Comparison of ENCODE assay signal across 1 cellular context in the genomic region with DNA sequence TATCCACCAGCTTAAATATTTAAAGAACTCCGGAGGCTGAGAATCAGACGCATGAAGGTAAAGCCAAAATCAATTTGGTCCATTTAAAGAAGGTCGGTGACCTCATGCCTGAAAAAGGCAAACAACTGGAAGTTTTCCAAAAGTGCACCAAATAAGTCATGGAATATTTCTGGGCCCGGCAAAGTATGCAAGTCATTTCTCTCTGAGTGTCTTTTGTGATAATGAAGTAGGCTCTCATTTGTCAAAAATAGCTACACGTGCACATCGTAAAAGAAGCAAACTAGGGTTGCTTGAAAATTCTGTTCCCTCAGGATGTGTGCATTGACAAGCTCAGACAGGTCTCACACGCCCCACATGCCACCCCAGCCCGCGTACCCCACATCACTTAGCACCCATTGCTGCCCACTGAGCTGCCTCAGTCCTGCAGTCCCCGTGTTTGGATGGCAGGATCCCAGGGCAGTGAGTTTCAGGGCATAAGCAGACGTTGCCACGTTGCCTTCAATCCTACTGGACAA.
TF ChIP-seq lines count a peak whose summit lies in the region.

No MANE protein-coding gene starts in this region.

TF ChIP-seq in HepG2, 621 proteins besides CTCF, POLR2A, EP300 and RAD21 (continues in another document):
- TF ChIP-seq, protein P1, sequence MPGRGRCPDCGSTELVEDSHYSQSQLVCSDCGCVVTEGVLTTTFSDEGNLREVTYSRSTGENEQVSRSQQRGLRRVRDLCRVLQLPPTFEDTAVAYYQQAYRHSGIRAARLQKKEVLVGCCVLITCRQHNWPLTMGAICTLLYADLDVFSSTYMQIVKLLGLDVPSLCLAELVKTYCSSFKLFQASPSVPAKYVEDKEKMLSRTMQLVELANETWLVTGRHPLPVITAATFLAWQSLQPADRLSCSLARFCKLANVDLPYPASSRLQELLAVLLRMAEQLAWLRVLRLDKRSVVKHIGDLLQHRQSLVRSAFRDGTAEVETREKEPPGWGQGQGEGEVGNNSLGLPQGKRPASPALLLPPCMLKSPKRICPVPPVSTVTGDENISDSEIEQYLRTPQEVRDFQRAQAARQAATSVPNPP (CRISPR knock-in tag; IDR thresholded peaks at IDR 0.05) = 0 out of 2 replicates have a peak, but pooled peaks have one; percentile 64
- TF ChIP-seq, protein P2, sequence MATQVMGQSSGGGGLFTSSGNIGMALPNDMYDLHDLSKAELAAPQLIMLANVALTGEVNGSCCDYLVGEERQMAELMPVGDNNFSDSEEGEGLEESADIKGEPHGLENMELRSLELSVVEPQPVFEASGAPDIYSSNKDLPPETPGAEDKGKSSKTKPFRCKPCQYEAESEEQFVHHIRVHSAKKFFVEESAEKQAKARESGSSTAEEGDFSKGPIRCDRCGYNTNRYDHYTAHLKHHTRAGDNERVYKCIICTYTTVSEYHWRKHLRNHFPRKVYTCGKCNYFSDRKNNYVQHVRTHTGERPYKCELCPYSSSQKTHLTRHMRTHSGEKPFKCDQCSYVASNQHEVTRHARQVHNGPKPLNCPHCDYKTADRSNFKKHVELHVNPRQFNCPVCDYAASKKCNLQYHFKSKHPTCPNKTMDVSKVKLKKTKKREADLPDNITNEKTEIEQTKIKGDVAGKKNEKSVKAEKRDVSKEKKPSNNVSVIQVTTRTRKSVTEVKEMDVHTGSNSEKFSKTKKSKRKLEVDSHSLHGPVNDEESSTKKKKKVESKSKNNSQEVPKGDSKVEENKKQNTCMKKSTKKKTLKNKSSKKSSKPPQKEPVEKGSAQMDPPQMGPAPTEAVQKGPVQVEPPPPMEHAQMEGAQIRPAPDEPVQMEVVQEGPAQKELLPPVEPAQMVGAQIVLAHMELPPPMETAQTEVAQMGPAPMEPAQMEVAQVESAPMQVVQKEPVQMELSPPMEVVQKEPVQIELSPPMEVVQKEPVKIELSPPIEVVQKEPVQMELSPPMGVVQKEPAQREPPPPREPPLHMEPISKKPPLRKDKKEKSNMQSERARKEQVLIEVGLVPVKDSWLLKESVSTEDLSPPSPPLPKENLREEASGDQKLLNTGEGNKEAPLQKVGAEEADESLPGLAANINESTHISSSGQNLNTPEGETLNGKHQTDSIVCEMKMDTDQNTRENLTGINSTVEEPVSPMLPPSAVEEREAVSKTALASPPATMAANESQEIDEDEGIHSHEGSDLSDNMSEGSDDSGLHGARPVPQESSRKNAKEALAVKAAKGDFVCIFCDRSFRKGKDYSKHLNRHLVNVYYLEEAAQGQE (IDR thresholded peaks at IDR 0.05; ENCODE audit: borderline replicate concordance in 1 of 2, low read depth in 1 of 2, low read length in 2 of 2) = peak in 1 of 2 experiments; percentile 24; a peak in 1 of 4 replicates
- TF ChIP-seq DMAP1 (CRISPR knock-in tag; IDR thresholded peaks at IDR 0.05) = peak; percentile 73; the same call in 1 of the 2 replicates
- TF ChIP-seq, protein P3, sequence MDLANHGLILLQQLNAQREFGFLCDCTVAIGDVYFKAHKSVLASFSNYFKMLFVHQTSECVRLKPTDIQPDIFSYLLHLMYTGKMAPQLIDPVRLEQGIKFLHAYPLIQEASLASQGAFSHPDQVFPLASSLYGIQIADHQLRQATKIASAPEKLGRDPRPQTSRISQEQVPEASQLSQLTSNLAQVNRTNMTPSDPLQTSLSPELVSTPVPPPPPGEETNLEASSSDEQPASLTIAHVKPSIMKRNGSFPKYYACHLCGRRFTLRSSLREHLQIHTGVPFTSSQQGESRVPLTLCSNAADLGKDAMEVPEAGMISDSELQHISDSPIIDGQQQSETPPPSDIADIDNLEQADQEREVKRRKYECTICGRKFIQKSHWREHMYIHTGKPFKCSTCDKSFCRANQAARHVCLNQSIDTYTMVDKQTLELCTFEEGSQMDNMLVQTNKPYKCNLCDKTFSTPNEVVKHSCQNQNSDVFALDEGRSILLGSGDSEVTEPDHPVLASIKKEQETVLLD (CRISPR knock-in tag; IDR thresholded peaks at IDR 0.05; ENCODE audit: low read depth) = no peak
- TF ChIP-seq, protein P4, sequence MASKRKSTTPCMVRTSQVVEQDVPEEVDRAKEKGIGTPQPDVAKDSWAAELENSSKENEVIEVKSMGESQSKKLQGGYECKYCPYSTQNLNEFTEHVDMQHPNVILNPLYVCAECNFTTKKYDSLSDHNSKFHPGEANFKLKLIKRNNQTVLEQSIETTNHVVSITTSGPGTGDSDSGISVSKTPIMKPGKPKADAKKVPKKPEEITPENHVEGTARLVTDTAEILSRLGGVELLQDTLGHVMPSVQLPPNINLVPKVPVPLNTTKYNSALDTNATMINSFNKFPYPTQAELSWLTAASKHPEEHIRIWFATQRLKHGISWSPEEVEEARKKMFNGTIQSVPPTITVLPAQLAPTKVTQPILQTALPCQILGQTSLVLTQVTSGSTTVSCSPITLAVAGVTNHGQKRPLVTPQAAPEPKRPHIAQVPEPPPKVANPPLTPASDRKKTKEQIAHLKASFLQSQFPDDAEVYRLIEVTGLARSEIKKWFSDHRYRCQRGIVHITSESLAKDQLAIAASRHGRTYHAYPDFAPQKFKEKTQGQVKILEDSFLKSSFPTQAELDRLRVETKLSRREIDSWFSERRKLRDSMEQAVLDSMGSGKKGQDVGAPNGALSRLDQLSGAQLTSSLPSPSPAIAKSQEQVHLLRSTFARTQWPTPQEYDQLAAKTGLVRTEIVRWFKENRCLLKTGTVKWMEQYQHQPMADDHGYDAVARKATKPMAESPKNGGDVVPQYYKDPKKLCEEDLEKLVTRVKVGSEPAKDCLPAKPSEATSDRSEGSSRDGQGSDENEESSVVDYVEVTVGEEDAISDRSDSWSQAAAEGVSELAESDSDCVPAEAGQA (IDR thresholded peaks at IDR 0.05; ENCODE audit: low read depth) = no peak
- TF ChIP-seq, protein P4 (CRISPR knock-in tag; IDR thresholded peaks at IDR 0.05; ENCODE audit: borderline replicate concordance) = 0 out of 2 replicates have a peak, but pooled peaks have one; percentile 9
- no peak for TF ChIP-seq MBNL3 (CRISPR knock-in tag; conservative IDR thresholded peaks at IDR 0.05)
- peak; percentile 91; the same call in 1 of the 2 replicates for TF ChIP-seq ZNF879 (CRISPR knock-in tag; IDR thresholded peaks at IDR 0.05)
- TF ChIP-seq SMAD3 (CRISPR knock-in tag; IDR thresholded peaks at IDR 0.05) = 0 out of 2 replicates have a peak, but pooled peaks have one; percentile 49
- TF ChIP-seq ZNF556 (CRISPR knock-in tag; IDR thresholded peaks at IDR 0.05; ENCODE audit: borderline replicate concordance) = no peak; the same call in 1 of the 2 replicates
- TF ChIP-seq SOX6 (IDR thresholded peaks at IDR 0.05) = no peak
- peak; percentile 73 for TF ChIP-seq SOX6 (CRISPR knock-in tag; IDR thresholded peaks at IDR 0.05)
- no peak for TF ChIP-seq RFXAP (CRISPR knock-in tag; IDR thresholded peaks at IDR 0.05; ENCODE audit: borderline replicate concordance)
- TF ChIP-seq, protein P5, sequence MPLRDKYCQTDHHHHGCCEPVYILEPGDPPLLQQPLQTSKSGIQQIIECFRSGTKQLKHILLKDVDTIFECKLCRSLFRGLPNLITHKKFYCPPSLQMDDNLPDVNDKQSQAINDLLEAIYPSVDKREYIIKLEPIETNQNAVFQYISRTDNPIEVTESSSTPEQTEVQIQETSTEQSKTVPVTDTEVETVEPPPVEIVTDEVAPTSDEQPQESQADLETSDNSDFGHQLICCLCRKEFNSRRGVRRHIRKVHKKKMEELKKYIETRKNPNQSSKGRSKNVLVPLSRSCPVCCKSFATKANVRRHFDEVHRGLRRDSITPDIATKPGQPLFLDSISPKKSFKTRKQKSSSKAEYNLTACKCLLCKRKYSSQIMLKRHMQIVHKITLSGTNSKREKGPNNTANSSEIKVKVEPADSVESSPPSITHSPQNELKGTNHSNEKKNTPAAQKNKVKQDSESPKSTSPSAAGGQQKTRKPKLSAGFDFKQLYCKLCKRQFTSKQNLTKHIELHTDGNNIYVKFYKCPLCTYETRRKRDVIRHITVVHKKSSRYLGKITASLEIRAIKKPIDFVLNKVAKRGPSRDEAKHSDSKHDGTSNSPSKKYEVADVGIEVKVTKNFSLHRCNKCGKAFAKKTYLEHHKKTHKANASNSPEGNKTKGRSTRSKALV (CRISPR knock-in tag; IDR thresholded peaks at IDR 0.05) = 0 out of 2 replicates have a peak, but pooled peaks have one; percentile 10
- TF ChIP-seq KDM2A (CRISPR knock-in tag; IDR thresholded peaks at IDR 0.05; ENCODE audit: borderline replicate concordance, low read depth) = peak; percentile 18
- TF ChIP-seq BORCS8-MEF2B (CRISPR knock-in tag; IDR thresholded peaks at IDR 0.05) = peak; percentile 5; the same call in 1 of the 2 replicates
- TF ChIP-seq, protein P6, sequence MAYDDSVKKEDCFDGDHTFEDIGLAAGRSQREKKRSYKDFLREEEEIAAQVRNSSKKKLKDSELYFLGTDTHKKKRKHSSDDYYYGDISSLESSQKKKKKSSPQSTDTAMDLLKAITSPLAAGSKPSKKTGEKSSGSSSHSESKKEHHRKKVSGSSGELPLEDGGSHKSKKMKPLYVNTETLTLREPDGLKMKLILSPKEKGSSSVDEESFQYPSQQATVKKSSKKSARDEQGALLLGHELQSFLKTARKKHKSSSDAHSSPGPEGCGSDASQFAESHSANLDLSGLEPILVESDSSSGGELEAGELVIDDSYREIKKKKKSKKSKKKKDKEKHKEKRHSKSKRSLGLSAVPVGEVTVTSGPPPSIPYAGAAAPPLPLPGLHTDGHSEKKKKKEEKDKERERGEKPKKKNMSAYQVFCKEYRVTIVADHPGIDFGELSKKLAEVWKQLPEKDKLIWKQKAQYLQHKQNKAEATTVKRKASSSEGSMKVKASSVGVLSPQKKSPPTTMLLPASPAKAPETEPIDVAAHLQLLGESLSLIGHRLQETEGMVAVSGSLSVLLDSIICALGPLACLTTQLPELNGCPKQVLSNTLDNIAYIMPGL (CRISPR knock-in tag; IDR thresholded peaks at IDR 0.05; ENCODE audit: borderline replicate concordance in 1 of 2, low read depth in 1 of 2) = peak in 1 of 2 experiments; percentile 30; a peak in 1 of 4 replicates
- TF ChIP-seq, protein P7, sequence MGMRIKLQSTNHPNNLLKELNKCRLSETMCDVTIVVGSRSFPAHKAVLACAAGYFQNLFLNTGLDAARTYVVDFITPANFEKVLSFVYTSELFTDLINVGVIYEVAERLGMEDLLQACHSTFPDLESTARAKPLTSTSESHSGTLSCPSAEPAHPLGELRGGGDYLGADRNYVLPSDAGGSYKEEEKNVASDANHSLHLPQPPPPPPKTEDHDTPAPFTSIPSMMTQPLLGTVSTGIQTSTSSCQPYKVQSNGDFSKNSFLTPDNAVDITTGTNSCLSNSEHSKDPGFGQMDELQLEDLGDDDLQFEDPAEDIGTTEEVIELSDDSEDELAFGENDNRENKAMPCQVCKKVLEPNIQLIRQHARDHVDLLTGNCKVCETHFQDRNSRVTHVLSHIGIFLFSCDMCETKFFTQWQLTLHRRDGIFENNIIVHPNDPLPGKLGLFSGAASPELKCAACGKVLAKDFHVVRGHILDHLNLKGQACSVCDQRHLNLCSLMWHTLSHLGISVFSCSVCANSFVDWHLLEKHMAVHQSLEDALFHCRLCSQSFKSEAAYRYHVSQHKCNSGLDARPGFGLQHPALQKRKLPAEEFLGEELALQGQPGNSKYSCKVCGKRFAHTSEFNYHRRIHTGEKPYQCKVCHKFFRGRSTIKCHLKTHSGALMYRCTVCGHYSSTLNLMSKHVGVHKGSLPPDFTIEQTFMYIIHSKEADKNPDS (CRISPR knock-in tag; IDR thresholded peaks at IDR 0.05) = no peak
- no peak for TF ChIP-seq IKZF1 (IDR thresholded peaks at IDR 0.05)
- 0 out of 2 replicates have a peak, but pooled peaks have one; percentile 79 for TF ChIP-seq TOPORS (CRISPR knock-in tag; IDR thresholded peaks at IDR 0.05)
- 0 out of 2 replicates have a peak, but pooled peaks have one; percentile 5 for TF ChIP-seq ZNF543 (CRISPR knock-in tag; IDR thresholded peaks at IDR 0.05)
- TF ChIP-seq KDM5B (CRISPR knock-in tag; IDR thresholded peaks at IDR 0.05; ENCODE audit: borderline replicate concordance) = peak; percentile 12; the same call in 1 of the 2 replicates
- no peak; the same call in 1 of the 2 replicates for TF ChIP-seq ZNF891 (CRISPR knock-in tag; IDR thresholded peaks at IDR 0.05)
- peak; percentile 44; the same call in 1 of the 2 replicates for TF ChIP-seq DNMT3B (CRISPR knock-in tag; conservative IDR thresholded peaks at IDR 0.05)
- TF ChIP-seq TGIF2 (CRISPR knock-in tag; IDR thresholded peaks at IDR 0.05) = peak; percentile 39; the same call in 1 of the 2 replicates
- TF ChIP-seq, protein P8, sequence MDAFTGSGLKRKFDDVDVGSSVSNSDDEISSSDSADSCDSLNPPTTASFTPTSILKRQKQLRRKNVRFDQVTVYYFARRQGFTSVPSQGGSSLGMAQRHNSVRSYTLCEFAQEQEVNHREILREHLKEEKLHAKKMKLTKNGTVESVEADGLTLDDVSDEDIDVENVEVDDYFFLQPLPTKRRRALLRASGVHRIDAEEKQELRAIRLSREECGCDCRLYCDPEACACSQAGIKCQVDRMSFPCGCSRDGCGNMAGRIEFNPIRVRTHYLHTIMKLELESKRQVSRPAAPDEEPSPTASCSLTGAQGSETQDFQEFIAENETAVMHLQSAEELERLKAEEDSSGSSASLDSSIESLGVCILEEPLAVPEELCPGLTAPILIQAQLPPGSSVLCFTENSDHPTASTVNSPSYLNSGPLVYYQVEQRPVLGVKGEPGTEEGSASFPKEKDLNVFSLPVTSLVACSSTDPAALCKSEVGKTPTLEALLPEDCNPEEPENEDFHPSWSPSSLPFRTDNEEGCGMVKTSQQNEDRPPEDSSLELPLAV (CRISPR knock-in tag; conservative IDR thresholded peaks at IDR 0.05; ENCODE audit: low read depth) = no peak
- no peak for TF ChIP-seq ZNF776 (CRISPR knock-in tag; IDR thresholded peaks at IDR 0.05)
- no peak for TF ChIP-seq ZNF703 (CRISPR knock-in tag; IDR thresholded peaks at IDR 0.05; ENCODE audit: borderline replicate concordance)
- TF ChIP-seq, protein P9, sequence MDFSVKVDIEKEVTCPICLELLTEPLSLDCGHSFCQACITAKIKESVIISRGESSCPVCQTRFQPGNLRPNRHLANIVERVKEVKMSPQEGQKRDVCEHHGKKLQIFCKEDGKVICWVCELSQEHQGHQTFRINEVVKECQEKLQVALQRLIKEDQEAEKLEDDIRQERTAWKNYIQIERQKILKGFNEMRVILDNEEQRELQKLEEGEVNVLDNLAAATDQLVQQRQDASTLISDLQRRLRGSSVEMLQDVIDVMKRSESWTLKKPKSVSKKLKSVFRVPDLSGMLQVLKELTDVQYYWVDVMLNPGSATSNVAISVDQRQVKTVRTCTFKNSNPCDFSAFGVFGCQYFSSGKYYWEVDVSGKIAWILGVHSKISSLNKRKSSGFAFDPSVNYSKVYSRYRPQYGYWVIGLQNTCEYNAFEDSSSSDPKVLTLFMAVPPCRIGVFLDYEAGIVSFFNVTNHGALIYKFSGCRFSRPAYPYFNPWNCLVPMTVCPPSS (IDR thresholded peaks at IDR 0.05) = no peak
